1 cellular context compared by ENCODE assay signal in genomic region chr14:102544745-102545460, GRCh38.
TF ChIP-seq lines count a peak whose summit lies in the region.

No MANE protein-coding gene starts in this region.

TF ChIP-seq in HepG2, 621 proteins besides CTCF, POLR2A, EP300 and RAD21 (continued from another document and continues in another):
- TF ChIP-seq ZNF503 (CRISPR knock-in tag; IDR thresholded peaks at IDR 0.05) (0 out of 2 replicates have a peak, but pooled peaks have one; percentile 34), AGO1 (IDR thresholded peaks at IDR 0.05; ENCODE audit: low read depth, low read length, poor library complexity, severe bottlenecking) (peak; percentile 2), ZNF691 (CRISPR knock-in tag; IDR thresholded peaks at IDR 0.05; ENCODE audit: borderline replicate concordance, low read depth) (peak; percentile 32; the same call in 1 of the 2 replicates), ZNF639 (CRISPR knock-in tag; conservative IDR thresholded peaks at IDR 0.05) (0 out of 2 replicates have a peak, but pooled peaks have one; percentile 21), REL (CRISPR knock-in tag; conservative IDR thresholded peaks at IDR 0.05) (0 out of 2 replicates have a peak, but pooled peaks have one; percentile 9), ZNF704 (CRISPR knock-in tag; IDR thresholded peaks at IDR 0.05; ENCODE audit: borderline replicate concordance) (0 out of 2 replicates have a peak, but pooled peaks have one; percentile 64), RBFOX2 (IDR thresholded peaks at IDR 0.05; ENCODE audit: low read depth, low read length) (peak; percentile 83), ETS1 (CRISPR knock-in tag; IDR thresholded peaks at IDR 0.05) (no peak), ZBTB7A (CRISPR knock-in tag; IDR thresholded peaks at IDR 0.05) (peak; percentile 66; the same call in 1 of the 2 replicates), ZSCAN25 (CRISPR knock-in tag; IDR thresholded peaks at IDR 0.05) (no peak), ZNF768 (CRISPR knock-in tag; IDR thresholded peaks at IDR 0.05) (peak; percentile 68; the same call in 1 of the 2 replicates), ZNF570 (CRISPR knock-in tag; IDR thresholded peaks at IDR 0.05; ENCODE audit: borderline replicate concordance) (0 out of 2 replicates have a peak, but pooled peaks have one; percentile 4), ZNF740 (CRISPR knock-in tag; IDR thresholded peaks at IDR 0.05) (peak; percentile 97), PPARG (CRISPR knock-in tag; conservative IDR thresholded peaks at IDR 0.05) (no peak), E2F5 (CRISPR knock-in tag; conservative IDR thresholded peaks at IDR 0.05) (no peak), ELF1 (CRISPR knock-in tag; IDR thresholded peaks at IDR 0.05) (no peak), THAP7 (CRISPR knock-in tag; IDR thresholded peaks at IDR 0.05) (no peak), JUN (CRISPR knock-in tag; IDR thresholded peaks at IDR 0.05) (no peak; the same call in 1 of the 2 replicates), MTA1 (CRISPR knock-in tag; IDR thresholded peaks at IDR 0.05; ENCODE audit: borderline replicate concordance) (peak; percentile 55; the same call in 1 of the 2 replicates), AKNA (CRISPR knock-in tag; IDR thresholded peaks at IDR 0.05; ENCODE audit: borderline replicate concordance) (no peak), KLF9 (CRISPR knock-in tag; IDR thresholded peaks at IDR 0.05; ENCODE audit: low read depth) (no peak), ZNF660 (CRISPR knock-in tag; IDR thresholded peaks at IDR 0.05; ENCODE audit: borderline replicate concordance, low read depth) (no peak), ZKSCAN5 (CRISPR knock-in tag; IDR thresholded peaks at IDR 0.05) (no peak), KMT2A (CRISPR knock-in tag; IDR thresholded peaks at IDR 0.05) (no peak; the same call in 1 of the 2 replicates), ATF2 (CRISPR knock-in tag; IDR thresholded peaks at IDR 0.05) (0 out of 2 replicates have a peak, but pooled peaks have one; percentile 13), TBX2 (CRISPR knock-in tag; IDR thresholded peaks at IDR 0.05; ENCODE audit: borderline replicate concordance) (peak; percentile 59; the same call in 1 of the 2 replicates), ZC3H4 (CRISPR knock-in tag; IDR thresholded peaks at IDR 0.05; ENCODE audit: borderline replicate concordance) (peak; percentile 21; the same call in 1 of the 2 replicates), SMARCC2 (IDR thresholded peaks at IDR 0.05) (no peak), ZNF17 (CRISPR knock-in tag; IDR thresholded peaks at IDR 0.05) (no peak), TOPORS (CRISPR knock-in tag; IDR thresholded peaks at IDR 0.05) (no peak), NFRKB (IDR thresholded peaks at IDR 0.05) (no peak), ZNF501 (CRISPR knock-in tag; IDR thresholded peaks at IDR 0.05) (peak; percentile 58; the same call in 1 of the 2 replicates), ZMYM2 (CRISPR knock-in tag; IDR thresholded peaks at IDR 0.05) (0 out of 2 replicates have a peak, but pooled peaks have one; percentile 64), ZNF207 (IDR thresholded peaks at IDR 0.05; ENCODE audit: borderline replicate concordance) (no peak), ZNF891 (CRISPR knock-in tag; IDR thresholded peaks at IDR 0.05) (no peak), ZNF550 (CRISPR knock-in tag; IDR thresholded peaks at IDR 0.05; ENCODE audit: borderline replicate concordance) (no peak), SRF (IDR thresholded peaks at IDR 0.05; ENCODE audit: low read depth, low read length) (no peak), HNF1A (IDR thresholded peaks at IDR 0.05; ENCODE audit: low read depth) (no peak), HNF1A (CRISPR knock-in tag; IDR thresholded peaks at IDR 0.05; ENCODE audit: borderline replicate concordance) (peak; percentile 41; the same call in 1 of the 2 replicates), MYNN (CRISPR knock-in tag; IDR thresholded peaks at IDR 0.05; ENCODE audit: low read depth) (no peak), MTA3 (CRISPR knock-in tag; IDR thresholded peaks at IDR 0.05) (no peak)
